16 cellular contexts compared by ENCODE assay signal in genomic region chr5:118592678-118593328, GRCh38.
DNase-seq lines count a peak whose midpoint lies in the region; ATAC-seq and TF ChIP-seq lines count a peak whose summit lies in the region.
"Had no signal": no experiment of that assay in that cellular context is flagged by ENCODE, and none has a peak within 500 bp of the region (broad histone marks: within the 10 kb centered on the region; RNA-seq: fewer than 3 reads in every experiment).

No MANE protein-coding gene starts in this region.

- no peaks in the 10 kb centered on the region for H4K20me1 ChIP-seq in IMR-90 (ENCODE audit: insufficient read depth, low read length)

- H3K9ac ChIP-seq in IMR-90 (ENCODE audit: low read depth, low read length) (no peak overlapping the region), trophoblast cell (ENCODE audit: low read length) (no peak overlapping the region)

- no peaks in the 10 kb centered on the region for H3K27me3 ChIP-seq in breast epithelium
- no peaks in the 10 kb centered on the region for H3K27me3 ChIP-seq in IMR-90 (ENCODE audit: control insufficient read depth, insufficient read depth, low read length)
- H3K27me3 ChIP-seq in trophoblast cell (ENCODE audit: insufficient read depth, low read length), result no peaks in the 10 kb centered on the region
- H3K27me3 ChIP-seq: ascending aorta had no signal

- no peak for TF ChIP-seq RAD21 in IMR-90 (IDR thresholded peaks at IDR 0.05; ENCODE audit: low read length)

- H3K4me1 ChIP-seq in breast epithelium (no peaks in the 10 kb centered on the region), IMR-90 (ENCODE audit: control insufficient read depth, insufficient read depth, low read length) (no peaks in the 10 kb centered on the region), trophoblast cell (ENCODE audit: control insufficient read depth in 1 of 2, insufficient read depth in 2 of 2, low read length in 2 of 2) (peaks cover 0 to 4% of the 10 kb centered on the region in 2 experiments)
- H3K4me1 ChIP-seq: ascending aorta had no signal

- H4K8ac ChIP-seq in IMR-90 (ENCODE audit: low read depth in 2 of 2, low read length in 2 of 2) (no peak overlapping the region), trophoblast cell (ENCODE audit: low read depth, low read length) (no peak overlapping the region)

- H3K27me3 Mint-ChIP-seq in MCF 10A (ENCODE audit: insufficient read depth, unreplicated experiment) (no peaks in the 10 kb centered on the region), type B pancreatic cell (no peaks in the 10 kb centered on the region)

- no peak overlapping the region for H3K18ac ChIP-seq in IMR-90 (ENCODE audit: low read depth, low read length)
- no peak overlapping the region for H3K18ac ChIP-seq in trophoblast cell (ENCODE audit: low read length)

- TF ChIP-seq CTCF in MCF 10A (IDR thresholded peaks at IDR 0.05; ENCODE audit: unreplicated experiment) (no peak), breast epithelium (IDR thresholded peaks at IDR 0.05) (no peak), IMR-90 (conservative IDR thresholded peaks at IDR 0.05; ENCODE audit: low read depth, low read length) (no peak), choroid plexus epithelial cell (conservative IDR thresholded peaks at IDR 0.05; ENCODE audit: low read depth, low read length) (peak; percentile 19), type B pancreatic cell (conservative IDR thresholded peaks at IDR 0.05) (peak; percentile 55)

- no peak overlapping the region for H4K12ac ChIP-seq in trophoblast cell (ENCODE audit: low read depth, low read length)

- H3K9me1 ChIP-seq in IMR-90 (ENCODE audit: insufficient read depth, low read length), result no peaks in the 10 kb centered on the region

- H2AK5ac ChIP-seq in IMR-90 (ENCODE audit: low read depth, low read length) (no peak overlapping the region), trophoblast cell (ENCODE audit: low read length) (no peak overlapping the region)

- no peak overlapping the region for H2AK9ac ChIP-seq in IMR-90 (replicated peaks; ENCODE audit: low read depth, low read length, poor library complexity)

- ATAC-seq in IMR-90 (ENCODE audit: low read depth) (no peak), HG03280 (IDR thresholded peaks at IDR 0.05; ENCODE audit: unreplicated experiment) (no peak), GM21723 (IDR thresholded peaks at IDR 0.05; ENCODE audit: unreplicated experiment) (no peak)

- H2BK120ac ChIP-seq in IMR-90 (ENCODE audit: low read depth, low read length), result no peak overlapping the region
- no peak overlapping the region for H2BK120ac ChIP-seq in trophoblast cell (ENCODE audit: insufficient read depth, low read length, poor library complexity)

- H3K4me3 ChIP-seq in breast epithelium (no peak overlapping the region), IMR-90 (ENCODE audit: insufficient read depth, low read depth, low read length) (no peak overlapping the region), choroid plexus epithelial cell (ENCODE audit: low read depth, low read length) (no peak overlapping the region), trophoblast cell (ENCODE audit: low read depth, low read length) (no peak overlapping the region)
- H3K4me3 ChIP-seq: ascending aorta, thoracic aorta had no signal

- no CpG with 5 or more reads among the region's 4 CpGs for WGBS in IMR-90 (ENCODE audit: extremely low coverage in 2 of 2, insufficient read length in 1 of 2), 2 experiments
- no CpG with 5 or more reads among the region's 4 CpGs for WGBS in trophoblast cell (ENCODE audit: extremely low coverage, insufficient coverage, insufficient read length)

- H3K4ac ChIP-seq in IMR-90 (ENCODE audit: low read depth, low read length) (no peak overlapping the region), trophoblast cell (ENCODE audit: low read depth, low read length) (no peak overlapping the region)

- BruUV-seq in MCF 10A (replicated peaks; lab: Mats Ljungman, UMichigan) (no TSS peak), IMR-90 (replicated peaks; lab: Mats Ljungman, UMichigan) (no TSS peak)

- no peaks in the 10 kb centered on the region for H3K36me3 Mint-ChIP-seq in MCF 10A (ENCODE audit: insufficient read depth, unreplicated experiment)
- H3K36me3 Mint-ChIP-seq in type B pancreatic cell, result no peaks in the 10 kb centered on the region

- no peaks in the 10 kb centered on the region for H3K79me2 ChIP-seq in trophoblast cell (ENCODE audit: control insufficient read depth, insufficient read depth, low read length, poor library complexity)

- no peak overlapping the region for H2BK15ac ChIP-seq in IMR-90 (ENCODE audit: low read depth, low read length)

- dilution Hi-C loops in IMR-90 (cut with HindIII; ENCODE audit: low sequenced_read_pairs, unreplicated experiment), result no loop called here

- H3K4me1 Mint-ChIP-seq in MCF 10A (ENCODE audit: insufficient read depth, unreplicated experiment) (peaks cover 6% of the 10 kb centered on the region), type B pancreatic cell (ENCODE audit: unreplicated experiment) (peaks cover 5% of the 10 kb centered on the region)

- H3K27ac ChIP-seq in breast epithelium, result no peak overlapping the region
- no peak overlapping the region for H3K27ac ChIP-seq in IMR-90 (ENCODE audit: insufficient read depth, low read length)
- H3K27ac ChIP-seq in trophoblast cell (ENCODE audit: low read depth, low read length), result no peak overlapping the region
- H3K27ac ChIP-seq: ascending aorta, thoracic aorta had no signal

- H4K5ac ChIP-seq in IMR-90 (ENCODE audit: low read depth, low read length), result no peak overlapping the region

- no peak overlapping the region for H3K4me3 Mint-ChIP-seq in MCF 10A (ENCODE audit: unreplicated experiment)
- no peak overlapping the region for H3K4me3 Mint-ChIP-seq in type B pancreatic cell

- H3K14ac ChIP-seq in IMR-90 (replicated peaks; ENCODE audit: low read depth, low read length) (no peak overlapping the region), trophoblast cell (ENCODE audit: low read length) (no peak overlapping the region)

- TF ChIP-seq POLR2A in breast epithelium (IDR thresholded peaks at IDR 0.05), result no peak
- TF ChIP-seq POLR2A in IMR-90 (IDR thresholded peaks at IDR 0.05; ENCODE audit: low read depth, low read length), result no peak

- H3K27ac Mint-ChIP-seq in MCF 10A (ENCODE audit: low read depth, unreplicated experiment) (no peak overlapping the region), type B pancreatic cell (no peak overlapping the region)

- H2BK20ac ChIP-seq in IMR-90 (ENCODE audit: low read depth, low read length), result no peak overlapping the region

- intact Hi-C loops in MCF 10A (cut with micrococcal nuclease), result no loop called here
- intact Hi-C loops in breast epithelium (cut with DNase I; ENCODE audit: low total_unique reads), result no loop called here
- intact Hi-C loops in IMR-90 (cut with micrococcal nuclease), result no loop called here

- DNase-seq in MCF 10A (ENCODE audit: unreplicated experiment), result peak; percentile 10
- no peak for DNase-seq in breast epithelium (ENCODE audit: low spot score in 2 of 2)
- DNase-seq in IMR-90, result no peak
- no peak for DNase-seq in choroid plexus epithelial cell (ENCODE audit: low read depth)
- DNase-seq in type B pancreatic cell (ENCODE audit: extremely low spot score, unreplicated experiment), result no peak
- no peak for DNase-seq in trophoblast cell
- DNase-seq: activated CD4-positive, alpha-beta T cell treated with anti-CD3 and anti-CD28 coated beads, Interleukin-2, amount 50 U/mL, for 48 hours; DMS79 treated with DMSO at 0.1 percent for 48 hours; HCEC 1CT; NCI-H1048; NCI-H510A; SHP77 treated with DMSO at 0.1 percent for 48 hours had no signal

- in situ Hi-C loops in IMR-90 (cut with MboI; ENCODE audit: low sequenced_read_pairs), result no loop called here

- no peaks in the 10 kb centered on the region for H3K79me1 ChIP-seq in IMR-90 (ENCODE audit: low read depth in 1 of 2, low read length in 2 of 2)
- no peaks in the 10 kb centered on the region for H3K79me1 ChIP-seq in trophoblast cell (ENCODE audit: low read length)

- no peak overlapping the region for H4K91ac ChIP-seq in IMR-90 (ENCODE audit: insufficient read depth, low read depth, low read length)
- H4K91ac ChIP-seq in trophoblast cell (ENCODE audit: low read depth, low read length), result no peak overlapping the region

- no peak overlapping the region for H3K56ac ChIP-seq in IMR-90 (ENCODE audit: extremely low read depth, insufficient read depth, low read length)

- H3K23ac ChIP-seq in IMR-90 (ENCODE audit: low read depth, low read length) (no peak overlapping the region), trophoblast cell (ENCODE audit: low read length) (no peak overlapping the region)

- H3K9me3 ChIP-seq in breast epithelium (no peaks in the 10 kb centered on the region), IMR-90 (ENCODE audit: control insufficient read depth, insufficient read depth, low read length) (peaks cover 8% of the 10 kb centered on the region), trophoblast cell (ENCODE audit: insufficient read depth, low read depth, low read length) (no peaks in the 10 kb centered on the region)
- H3K9me3 ChIP-seq: ascending aorta, thoracic aorta had no signal

- H3K9me3 Mint-ChIP-seq in MCF 10A (ENCODE audit: unreplicated experiment) (no peaks in the 10 kb centered on the region), type B pancreatic cell (peaks cover 4% of the 10 kb centered on the region)

- H3K4me2 ChIP-seq in IMR-90 (ENCODE audit: low read depth, low read length) (no peak overlapping the region), trophoblast cell (ENCODE audit: low read length) (no peak overlapping the region)

- H3K36me3 ChIP-seq in breast epithelium, result no peaks in the 10 kb centered on the region
- no peaks in the 10 kb centered on the region for H3K36me3 ChIP-seq in IMR-90 (ENCODE audit: control insufficient read depth, insufficient read depth, low read length)
- no peaks in the 10 kb centered on the region for H3K36me3 ChIP-seq in trophoblast cell (ENCODE audit: control insufficient read depth in 1 of 2, insufficient read depth in 2 of 2, low read length in 2 of 2)
- H3K36me3 ChIP-seq: ascending aorta, thoracic aorta had no signal

- no peak overlapping the region for H2AFZ ChIP-seq in IMR-90 (replicated peaks; ENCODE audit: low read length, poor library complexity)
- no peak overlapping the region for H2AFZ ChIP-seq in trophoblast cell (ENCODE audit: insufficient read depth, low read length, poor library complexity)

- POLR2A ChIA-PET in MCF 10A (lab: Yijun Ruan, JAX), result no interaction called here
- POLR2A ChIA-PET in IMR-90 (lab: Charles Lee; ENCODE audit: unreplicated experiment), result no interaction called here

- no peak overlapping the region for H2BK12ac ChIP-seq in trophoblast cell (ENCODE audit: low read length)

- no peak overlapping the region for H2BK5ac ChIP-seq in IMR-90 (ENCODE audit: low read depth, low read length, poor library complexity, severe bottlenecking)
- no peak overlapping the region for H2BK5ac ChIP-seq in trophoblast cell (ENCODE audit: low read depth, low read length, poor library complexity)

- CTCF ChIA-PET in MCF 10A (lab: Yijun Ruan, JAX) (interaction anchor here (0.6 to 1.8 kb wide), 3 partner anchors 17 to 419 kb away, joined by 3 to 4 read pairs (median 3); no protein-coding TSS in a partner anchor), IMR-90 (lab: Yijun Ruan, JAX) (interaction anchor here (0.5 kb wide), 1 partner anchor 20 kb away, joined by 3 read pairs; no protein-coding TSS in a partner anchor)

TF ChIP-seq in IMR-90, 13 proteins besides CTCF, POLR2A, EP300 and RAD21:
- TF ChIP-seq RFX5 (IDR thresholded peaks at IDR 0.05; ENCODE audit: low read depth, low read length) (no peak), MAFK (IDR thresholded peaks at IDR 0.05; ENCODE audit: low read depth, low read length) (peak; percentile 91)
TF ChIP-seq in IMR-90: peak in this region for 1.

Comparison
In these comparisons a context has a peak if more than half of its experiments do, and no peak if none do; other contexts are left out.
1. CTCF ChIP-seq: peak in choroid plexus epithelial cell (single experiment) and type B pancreatic cell (single experiment); none in MCF 10A (single experiment), breast epithelium (0 of 3) and IMR-90 (single experiment).